Comparison of ENCODE assay signal across 12 cellular contexts in genomic region chr4:106707776-106708603, GRCh38.
A peak's percentile ranks its signal among the peaks of the same experiment; 100 is the strongest.
DNase-seq lines count a peak whose midpoint lies in the region; ATAC-seq and TF ChIP-seq lines count a peak whose summit lies in the region.
"Had no signal": no experiment of that assay in that cellular context is flagged by ENCODE, and none has a peak within 500 bp of the region (broad histone marks: within the 10 kb centered on the region; RNA-seq: fewer than 3 reads in every experiment).

No MANE protein-coding gene starts in this region.

- H3K79me2 ChIP-seq in osteoblast (ENCODE audit: insufficient read depth, low read length): no peaks in the 10 kb centered on the region

- H4K20me1 ChIP-seq in osteoblast (ENCODE audit: insufficient read depth, low read length): no peaks in the 10 kb centered on the region

- H3K27me3 ChIP-seq in lung (ENCODE audit: control insufficient read depth, insufficient read depth) (no peaks in the 10 kb centered on the region), osteoblast (ENCODE audit: insufficient read depth, low read length) (no peaks in the 10 kb centered on the region)
- H3K27me3 ChIP-seq: esophagus squamous epithelium had no signal

- no peak overlapping the region for H3K4me3 ChIP-seq in lung
- H3K4me3 ChIP-seq in osteoblast (ENCODE audit: insufficient read depth, low read length): no peak overlapping the region
- H3K4me3 ChIP-seq: esophagus squamous epithelium had no signal

- no peak overlapping the region for H3K4me2 ChIP-seq in osteoblast (ENCODE audit: insufficient read depth, low read length)

- ATAC-seq in GM18508 (IDR thresholded peaks at IDR 0.05; ENCODE audit: insufficient read depth, unreplicated experiment) (peak; percentile 64), HG03139 (IDR thresholded peaks at IDR 0.05; ENCODE audit: unreplicated experiment) (peak; percentile 65), lung (ENCODE audit: insufficient read depth, low FRiP score) (peak; percentile 11), HG03439 (IDR thresholded peaks at IDR 0.05; ENCODE audit: unreplicated experiment) (no peak), GM18858 (IDR thresholded peaks at IDR 0.05; ENCODE audit: unreplicated experiment) (no peak)

- H2AFZ ChIP-seq in osteoblast (ENCODE audit: low read length): no peak overlapping the region

- H3K4me1 ChIP-seq in lung (ENCODE audit: control insufficient read depth in 2 of 2, insufficient read depth in 2 of 2, low read length in 2 of 2) (no peaks in the 10 kb centered on the region), osteoblast (ENCODE audit: insufficient read depth, low read length) (no peaks in the 10 kb centered on the region)
- H3K4me1 ChIP-seq: esophagus squamous epithelium had no signal

- H3K27ac ChIP-seq in lung (ENCODE audit: low read depth in 1 of 2, low read length in 1 of 2) (no peak overlapping the region), osteoblast (ENCODE audit: low read depth, low read length) (no peak overlapping the region)

- 32 to 53% methylated on average over 3 of the region's 3 CpGs for WGBS in lung, 2 donors

- TF ChIP-seq CTCF in lung (IDR thresholded peaks at IDR 0.05; ENCODE audit: control extremely low read depth, extremely low read depth): no peak
- no peak for TF ChIP-seq CTCF in osteoblast (IDR thresholded peaks at IDR 0.05; ENCODE audit: extremely low read depth, low read depth, low read length)

- H3K36me3 ChIP-seq in lung (ENCODE audit: control insufficient read depth in 2 of 2, insufficient read depth in 2 of 2, low read length in 2 of 2) (no peaks in the 10 kb centered on the region), osteoblast (ENCODE audit: insufficient read depth, low read length) (no peaks in the 10 kb centered on the region)
- H3K36me3 ChIP-seq: esophagus squamous epithelium had no signal

- DNase-seq in SKM-1 treated with dmso at 0.1 percent for 144 hours (lab: John Stamatoyannopoulos, UW; ENCODE audit: unreplicated experiment) (peak; percentile 65), lung (ENCODE audit: low spot score) (no peak), NK-92 (lab: John Stamatoyannopoulos, UW; ENCODE audit: unreplicated experiment) (no peak), osteoblast (ENCODE audit: insufficient read length, low spot score, missing footprints) (no peak)
- DNase-seq: esophagus squamous epithelium; GOT3; NCI-H1105; stimulated activated CD4-positive, alpha-beta T cell treated with anti-CD3 and anti-CD28 coated beads, Interleukin-1b, Interleukin-23, amount 100 ng/mL, for 48 hours had no signal

- H3K9me3 ChIP-seq in lung (ENCODE audit: control insufficient read depth in 2 of 2, insufficient read depth in 1 of 2, low read length in 1 of 2): no peaks in the 10 kb centered on the region
- no peaks in the 10 kb centered on the region for H3K9me3 ChIP-seq in osteoblast (ENCODE audit: low read depth, low read length)

Comparison
In these comparisons a context has a peak if more than half of its experiments do, and no peak if none do; other contexts are left out.
1. ATAC-seq: peak in GM18508 (single experiment), HG03139 (single experiment) and lung (single experiment); none in HG03439 (single experiment) and GM18858 (single experiment).